14 cellular contexts compared by ENCODE assay signal in genomic region chr15:96254168-96254567, GRCh38.
DNase-seq lines count a peak whose midpoint lies in the region; ATAC-seq and TF ChIP-seq lines count a peak whose summit lies in the region.
"Had no signal": no experiment of that assay in that cellular context is flagged by ENCODE, and none has a peak within 500 bp of the region (broad histone marks: within the 10 kb centered on the region; RNA-seq: fewer than 3 reads in every experiment).

No MANE protein-coding gene starts in this region.

- no peak overlapping the region for H4K8ac ChIP-seq in trophoblast cell (ENCODE audit: low read depth, low read length)

- no CpG with 5 or more reads among the region's 6 CpGs for WGBS in trophoblast cell (ENCODE audit: extremely low coverage, insufficient coverage, insufficient read length)

- H3K14ac ChIP-seq in trophoblast cell (ENCODE audit: low read length) = no peak overlapping the region

- H3K9me3 ChIP-seq in Panc1 (ENCODE audit: control insufficient read depth, insufficient read depth, low read depth, low read length) = no peaks in the 10 kb centered on the region
- no peaks in the 10 kb centered on the region for H3K9me3 ChIP-seq in trophoblast cell (ENCODE audit: insufficient read depth, low read depth, low read length)
- no peaks in the 10 kb centered on the region for H3K9me3 ChIP-seq in CD4-positive, alpha-beta memory T cell (ENCODE audit: control insufficient read depth in 1 of 2, low read length in 2 of 2)
- H3K9me3 ChIP-seq: SJSA1 had no signal

- no peaks in the 10 kb centered on the region for H3F3A ChIP-seq in GM23338 (replicated peaks; ENCODE audit: low read depth)

- H4K20me1 ChIP-seq in GM23338 (replicated peaks; ENCODE audit: insufficient read depth) = no peaks in the 10 kb centered on the region

- no TSS peak for BruUV-seq in Panc1 (replicated peaks; lab: Mats Ljungman, UMichigan)

- no peaks in the 10 kb centered on the region for H3K9me3 Mint-ChIP-seq in GM23338
- H3K9me3 Mint-ChIP-seq in CD4-positive, alpha-beta memory T cell = peaks cover 0 to 9% (median 2%) of the 10 kb centered on the region in 8 donors

- no peak overlapping the region for H3K9ac ChIP-seq in trophoblast cell (ENCODE audit: low read length)

- CTCF ChIA-PET in Panc1 (lab: Charles Lee) = no interaction called here
- CTCF ChIA-PET in CD4-positive, alpha-beta memory T cell (lab: Charles Lee; ENCODE audit: partially characterized antibody) = no interaction called here

- H3K4me1 ChIP-seq in GM23338 (ENCODE audit: insufficient read depth) (peaks cover 5% of the 10 kb centered on the region; the same call in 1 of the 2 replicates), Panc1 (ENCODE audit: control insufficient read depth, insufficient read depth, low read length) (peaks cover 3% of the 10 kb centered on the region; the same call in 1 of the 2 replicates), trophoblast cell (ENCODE audit: control insufficient read depth in 1 of 2, insufficient read depth in 2 of 2, low read length in 2 of 2) (peaks cover 2 to 3% of the 10 kb centered on the region in 2 experiments)
- no peaks in the 10 kb centered on the region for H3K4me1 ChIP-seq in CD4-positive, alpha-beta memory T cell (ENCODE audit: insufficient read depth, low read length)

- no peak overlapping the region for H3K4me3 ChIP-seq in GM23338
- H3K4me3 ChIP-seq in Panc1 (ENCODE audit: low read depth in 2 of 2, low read length in 2 of 2) = no peak overlapping the region
- H3K4me3 ChIP-seq in trophoblast cell (ENCODE audit: low read depth, low read length) = no peak overlapping the region
- H3K4me3 ChIP-seq in CD4-positive, alpha-beta memory T cell (ENCODE audit: low read length in 2 of 2) = no peak overlapping the region
- H3K4me3 ChIP-seq: SJSA1 had no signal

- DNase-seq in GM23338 (ENCODE audit: low spot score) (peak; percentile 40), Panc1 (ENCODE audit: low read depth, low spot score) (no peak), fibroblast of the conjunctiva (ENCODE audit: low read depth) (peak; percentile 39), trophoblast cell (peak; percentile 78 to 95), NCI-H345 treated with DMSO at 0.1 percent for 48 hours (lab: John Stamatoyannopoulos, UW; ENCODE audit: unreplicated experiment) (no peak)
- DNase-seq in CD4-positive, alpha-beta memory T cell = no peak
- DNase-seq: DMS79, NCI-H1105 treated with DMSO at 0.1 percent for 48 hours, NCI-H187, PC-3 had no signal

- no peak overlapping the region for H2BK12ac ChIP-seq in trophoblast cell (ENCODE audit: low read length)

- H3K79me2 ChIP-seq in GM23338 (replicated peaks; ENCODE audit: insufficient read depth) (no peaks in the 10 kb centered on the region), trophoblast cell (ENCODE audit: control insufficient read depth, insufficient read depth, low read length, poor library complexity) (no peaks in the 10 kb centered on the region)

- H3K36me3 Mint-ChIP-seq in GM23338 (ENCODE audit: low read depth) = no peaks in the 10 kb centered on the region
- H3K36me3 Mint-ChIP-seq in CD4-positive, alpha-beta memory T cell = no peaks in the 10 kb centered on the region
- H3K36me3 Mint-ChIP-seq: CD14-positive monocyte, IgD-negative memory B cell had no signal

- H3K27me3 ChIP-seq in GM23338 (ENCODE audit: insufficient read depth) = no peaks in the 10 kb centered on the region
- H3K27me3 ChIP-seq in Panc1 (ENCODE audit: control insufficient read depth, insufficient read depth, low read length) = no peaks in the 10 kb centered on the region
- H3K27me3 ChIP-seq in trophoblast cell (ENCODE audit: insufficient read depth, low read length) = no peaks in the 10 kb centered on the region
- H3K27me3 ChIP-seq in CD4-positive, alpha-beta memory T cell (ENCODE audit: insufficient read depth, low read length) = no peaks in the 10 kb centered on the region
- H3K27me3 ChIP-seq: SJSA1 had no signal

- in situ Hi-C loops in Panc1 (cut with HindIII; ENCODE audit: low pct_unique_long_range_greater_than_20kb, low sequenced_read_pairs) = no loop called here

- peaks cover 23% of the 10 kb centered on the region for H3K4me1 Mint-ChIP-seq in GM23338
- H3K4me1 Mint-ChIP-seq in CD4-positive, alpha-beta memory T cell = no peaks in the 10 kb centered on the region
- H3K4me1 Mint-ChIP-seq: CD14-positive monocyte had no signal

- H3K36me3 ChIP-seq in GM23338 (ENCODE audit: insufficient read depth) = no peaks in the 10 kb centered on the region
- H3K36me3 ChIP-seq in Panc1 (ENCODE audit: control insufficient read depth, insufficient read depth, low read length) = no peaks in the 10 kb centered on the region
- H3K36me3 ChIP-seq in trophoblast cell (ENCODE audit: control insufficient read depth in 1 of 2, insufficient read depth in 2 of 2, low read length in 2 of 2) = peaks cover 0 to 3% of the 10 kb centered on the region in 2 experiments
- H3K36me3 ChIP-seq in CD4-positive, alpha-beta memory T cell (ENCODE audit: insufficient read depth, low read length) = no peaks in the 10 kb centered on the region

- H4K91ac ChIP-seq in trophoblast cell (ENCODE audit: low read depth, low read length) = no peak overlapping the region

- ATAC-seq in GM23338 (peak; percentile 43; the same call in 2 of the 3 replicates), Panc1 (no peak), HG02970 (IDR thresholded peaks at IDR 0.05; ENCODE audit: low FRiP score, unreplicated experiment) (no peak)
- ATAC-seq: PC-3 had no signal

- H3K4me2 ChIP-seq in GM23338 (peak overlapping the region; percentile 23; the same call in 1 of the 2 replicates), trophoblast cell (ENCODE audit: low read length) (no peak overlapping the region)

- intact Hi-C loops in Panc1 (cut with micrococcal nuclease; ENCODE audit: unreplicated experiment) = no loop called here
- intact Hi-C loops in CD4-positive, alpha-beta memory T cell (cut with micrococcal nuclease) = no loop called here

- H3K27ac ChIP-seq in GM23338 (ENCODE audit: low read depth) (no peak overlapping the region), Panc1 (ENCODE audit: low read length) (peak overlapping the region; percentile 52; the same call in 1 of the 2 replicates), trophoblast cell (ENCODE audit: low read depth, low read length) (no peak overlapping the region)
- no peak overlapping the region for H3K27ac ChIP-seq in CD4-positive, alpha-beta memory T cell (ENCODE audit: low read depth, low read length)
- H3K27ac ChIP-seq: SJSA1 had no signal

- H3K9me2 ChIP-seq in GM23338 (ENCODE audit: insufficient read depth) = peaks cover 4% of the 10 kb centered on the region; the same call in 1 of the 2 replicates

- POLR2A ChIA-PET in Panc1 (lab: Charles Lee) = no interaction called here
- POLR2A ChIA-PET in CD4-positive, alpha-beta memory T cell (lab: Charles Lee; ENCODE audit: partially characterized antibody) = no interaction called here

- no peak overlapping the region for H3K27ac Mint-ChIP-seq in GM23338
- no peak overlapping the region for H3K27ac Mint-ChIP-seq in CD4-positive, alpha-beta memory T cell
- H3K27ac Mint-ChIP-seq: CD14-positive monocyte, IgD-negative memory B cell had no signal

- no peak for TF ChIP-seq CTCF in GM23338 (conservative IDR thresholded peaks at IDR 0.05; ENCODE audit: low read depth in 2 of 2)
- TF ChIP-seq CTCF in Panc1 (IDR thresholded peaks at IDR 0.05) = no peak

- H3K4me3 Mint-ChIP-seq in GM23338 = no peak overlapping the region
- no peak overlapping the region for H3K4me3 Mint-ChIP-seq in CD4-positive, alpha-beta memory T cell
- H3K4me3 Mint-ChIP-seq: CD14-positive monocyte, IgD-negative memory B cell had no signal

- H2AFZ ChIP-seq in GM23338 = no peak overlapping the region
- no peak overlapping the region for H2AFZ ChIP-seq in trophoblast cell (ENCODE audit: insufficient read depth, low read length, poor library complexity)

- no peak overlapping the region for H2AK5ac ChIP-seq in trophoblast cell (ENCODE audit: low read length)

- no peaks in the 10 kb centered on the region for H3K27me3 Mint-ChIP-seq in GM23338 (ENCODE audit: insufficient read depth, low read depth, poor library complexity)
- H3K27me3 Mint-ChIP-seq in CD4-positive, alpha-beta memory T cell = no peaks in the 10 kb centered on the region

- no peak overlapping the region for H4K12ac ChIP-seq in trophoblast cell (ENCODE audit: low read depth, low read length)

- H3K23ac ChIP-seq in trophoblast cell (ENCODE audit: low read length) = no peak overlapping the region

- no peak overlapping the region for H3K4ac ChIP-seq in trophoblast cell (ENCODE audit: low read depth, low read length)

- H2BK120ac ChIP-seq in trophoblast cell (ENCODE audit: insufficient read depth, low read length, poor library complexity) = no peak overlapping the region

- no peak overlapping the region for H2BK5ac ChIP-seq in trophoblast cell (ENCODE audit: low read depth, low read length, poor library complexity)

- no peak overlapping the region for H3K18ac ChIP-seq in trophoblast cell (ENCODE audit: low read length)

- peaks cover 3% of the 10 kb centered on the region for H3K79me1 ChIP-seq in trophoblast cell (ENCODE audit: low read length)

TF ChIP-seq in GM23338, 12 proteins besides CTCF, POLR2A, EP300 and RAD21:
- no peak for TF ChIP-seq ZNF331 (CRISPR knock-in tag; IDR thresholded peaks at IDR 0.05; ENCODE audit: low read depth)
- TF ChIP-seq EZH2 (IDR thresholded peaks at IDR 0.05; ENCODE audit: low read depth, unreplicated experiment) = no peak

Comparison
In these comparisons a context has a peak if more than half of its experiments do, and no peak if none do; other contexts are left out.
1. DNase-seq: peak in GM23338 (single experiment), fibroblast of the conjunctiva (single experiment) and trophoblast cell (2 of 2); none in Panc1 (single experiment), NCI-H345 treated with DMSO at 0.1 percent for 48 hours (single experiment) and CD4-positive, alpha-beta memory T cell (0 of 5).